9 cellular contexts compared by ENCODE assay signal in genomic region chr5:125412051-125412560, GRCh38.
DNase-seq lines count a peak whose midpoint lies in the region; ATAC-seq and TF ChIP-seq lines count a peak whose summit lies in the region.
"Had no signal": no experiment of that assay in that cellular context is flagged by ENCODE, and none has a peak within 500 bp of the region (broad histone marks: within the 10 kb centered on the region; RNA-seq: fewer than 3 reads in every experiment).

No MANE protein-coding gene starts in this region.

- peak; percentile 33 for TF ChIP-seq RAD21 in Ishikawa (IDR thresholded peaks at IDR 0.05; ENCODE audit: low read depth)

- ATAC-seq in GM21723 (IDR thresholded peaks at IDR 0.05; ENCODE audit: unreplicated experiment): peak; percentile 68

- peak; percentile 94 for TF ChIP-seq EP300 in Ishikawa (IDR thresholded peaks at IDR 0.05; ENCODE audit: borderline replicate concordance)

- H3K27me3 ChIP-seq in GM06990 (replicated peaks; ENCODE audit: control insufficient read depth, insufficient read depth, low read length): no peaks in the 10 kb centered on the region

- TF ChIP-seq CTCF in GM06990 (IDR thresholded peaks at IDR 0.05; ENCODE audit: insufficient read depth, low read length, poor library complexity, severe bottlenecking) (peak; percentile 37), coronary artery (IDR thresholded peaks at IDR 0.05) (no peak)

- peak overlapping the region; percentile 49; the same call in 1 of the 2 replicates for H3K4me3 ChIP-seq in GM06990 (replicated peaks; ENCODE audit: low read depth, low read length)
- peak overlapping the region; percentile 61 for H3K4me3 ChIP-seq in coronary artery

- H3K27ac ChIP-seq in coronary artery: peak overlapping the region in 1 of 2 donors; percentile 36
- H3K27ac ChIP-seq: neutrophil had no signal

- H3K36me3 ChIP-seq in GM06990 (ENCODE audit: control insufficient read depth, insufficient read depth, low read length): no peaks in the 10 kb centered on the region
- H3K36me3 ChIP-seq: neutrophil had no signal

- no peak for DNase-seq in GM06990 (ENCODE audit: extremely low read depth, insufficient read length)
- no peak for DNase-seq in coronary artery (ENCODE audit: low spot score)
- peak; percentile 39 for DNase-seq in middle frontal gyrus (ENCODE audit: extremely low spot score, low spot score)
- DNase-seq in stimulated activated naive CD4-positive, alpha-beta T cell treated with Interleukin-2 at 50 U/mL for 16 hours (lab: John Stamatoyannopoulos, UW): no peak
- no peak for DNase-seq in NCI-H2029 (lab: John Stamatoyannopoulos, UW)
- no peak for DNase-seq in T-helper 2 cell

TF ChIP-seq in Ishikawa, 13 proteins besides CTCF, POLR2A, EP300 and RAD21:
- TF ChIP-seq CREB1 (IDR thresholded peaks at IDR 0.05; ENCODE audit: low read depth) (no peak), EGR1 (IDR thresholded peaks at IDR 0.05) (no peak), REST (IDR thresholded peaks at IDR 0.05; ENCODE audit: low read depth) (no peak), NFIC (IDR thresholded peaks at IDR 0.05) (peak; percentile 83), USF1 (IDR thresholded peaks at IDR 0.05) (no peak), YY1 (IDR thresholded peaks at IDR 0.05; ENCODE audit: low read depth) (0 out of 2 replicates have a peak, but pooled peaks have one; percentile 25), TEAD4 (IDR thresholded peaks at IDR 0.05) (peak; percentile 80), TCF12 (IDR thresholded peaks at IDR 0.05; ENCODE audit: low read depth) (peak; percentile 81), FOXM1 (IDR thresholded peaks at IDR 0.05; ENCODE audit: borderline replicate concordance, low read depth) (peak; percentile 80), ZBTB7A (IDR thresholded peaks at IDR 0.05; ENCODE audit: low read depth) (no peak), CEBPB (IDR thresholded peaks at IDR 0.05) (no peak), TAF1 (IDR thresholded peaks at IDR 0.05; ENCODE audit: low read depth) (no peak)
- TF ChIP-seq, protein P1, sequence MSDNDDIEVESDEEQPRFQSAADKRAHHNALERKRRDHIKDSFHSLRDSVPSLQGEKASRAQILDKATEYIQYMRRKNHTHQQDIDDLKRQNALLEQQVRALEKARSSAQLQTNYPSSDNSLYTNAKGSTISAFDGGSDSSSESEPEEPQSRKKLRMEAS (IDR thresholded peaks at IDR 0.05): no peak
